In genomic region chr1:42660907-42661500, GRCh38 we compare ENCODE assay signal across 20 cellular contexts. TPM values are rescaled to one million over a fixed set of nuclear protein-coding genes. Genes with fewer than 3 reads are reported as not detected.
DNase-seq lines count a peak whose midpoint lies in the region; ATAC-seq and TF ChIP-seq lines count a peak whose summit lies in the region.
"Had no signal": no experiment of that assay in that cellular context is flagged by ENCODE, and none has a peak within 500 bp of the region (broad histone marks: within the 10 kb centered on the region; RNA-seq: fewer than 3 reads in every experiment).

No MANE protein-coding gene starts in this region.

- no peaks in the 10 kb centered on the region for H3K9me3 Mint-ChIP-seq in CD8-positive, alpha-beta memory T cell
- no peaks in the 10 kb centered on the region for H3K9me3 Mint-ChIP-seq in effector memory CD8-positive, alpha-beta T cell

- H3K27me3 ChIP-seq in CD8-positive, alpha-beta memory T cell (ENCODE audit: insufficient read depth, low read length, poor library complexity, severe bottlenecking): no peaks in the 10 kb centered on the region
- no peaks in the 10 kb centered on the region for H3K27me3 ChIP-seq in BE2C
- H3K27me3 ChIP-seq: ascending aorta, transverse colon had no signal

- peaks cover 22% of the 10 kb centered on the region for H3K4me1 ChIP-seq in CD8-positive, alpha-beta memory T cell (ENCODE audit: insufficient read depth, low read length)
- no peaks in the 10 kb centered on the region for H3K4me1 ChIP-seq in BE2C

- TF ChIP-seq CTCF in GM12865 (IDR thresholded peaks at IDR 0.05; ENCODE audit: insufficient read depth, low read depth, low read length, missing control alignments) (no peak), BE2C (IDR thresholded peaks at IDR 0.05; ENCODE audit: low read depth, low read length) (no peak)

- peak overlapping the region in 5 of 8 donors; percentile 23 to 95 (median 64) for H3K27ac Mint-ChIP-seq in CD8-positive, alpha-beta memory T cell
- no peak overlapping the region for H3K27ac Mint-ChIP-seq in T-helper 17 cell
- H3K27ac Mint-ChIP-seq in effector memory CD8-positive, alpha-beta T cell: peak overlapping the region; percentile 39 to 79
- H3K27ac Mint-ChIP-seq: B cell had no signal

- H3K4me1 Mint-ChIP-seq in CD8-positive, alpha-beta memory T cell: peaks cover 35 to 47% (median 46%) of the 10 kb centered on the region in 3 donors
- peaks cover 23% of the 10 kb centered on the region for H3K4me1 Mint-ChIP-seq in T-helper 17 cell
- peaks cover 24 to 27% of the 10 kb centered on the region in 2 donors for H3K4me1 Mint-ChIP-seq in effector memory CD8-positive, alpha-beta T cell (ENCODE audit: low read depth in 2 of 2)

- no peak overlapping the region for H3K4me3 ChIP-seq in CD8-positive, alpha-beta memory T cell (ENCODE audit: low read length)
- H3K4me3 ChIP-seq in GM12865 (ENCODE audit: low read depth, low read length) (peak overlapping the region; percentile 24; the same call in 1 of the 2 replicates), BE2C (ENCODE audit: low read depth, low read length) (no peak overlapping the region)
- H3K4me3 ChIP-seq: ascending aorta, transverse colon had no signal

- H3K36me3 ChIP-seq in CD8-positive, alpha-beta memory T cell (ENCODE audit: insufficient read depth, low read length): peaks cover 30% of the 10 kb centered on the region
- peaks cover 13% of the 10 kb centered on the region for H3K36me3 ChIP-seq in BE2C

- peaks cover 0 to 62% (median 11%) of the 10 kb centered on the region in 3 donors for H3K36me3 Mint-ChIP-seq in CD8-positive, alpha-beta memory T cell
- peaks cover 2% of the 10 kb centered on the region for H3K36me3 Mint-ChIP-seq in T-helper 17 cell (ENCODE audit: low read depth)
- H3K36me3 Mint-ChIP-seq in effector memory CD8-positive, alpha-beta T cell (ENCODE audit: insufficient read depth): peaks cover 48% of the 10 kb centered on the region

- POLR2A ChIA-PET in CD8-positive, alpha-beta memory T cell (lab: Charles Lee): no interaction called here

- H3K9me3 ChIP-seq in CD8-positive, alpha-beta memory T cell (ENCODE audit: low read length): no peaks in the 10 kb centered on the region
- no peaks in the 10 kb centered on the region for H3K9me3 ChIP-seq in T-helper 17 cell (ENCODE audit: control insufficient read depth, low read length, poor library complexity, severe bottlenecking)
- H3K9me3 ChIP-seq in BE2C: no peaks in the 10 kb centered on the region
- H3K9me3 ChIP-seq: ascending aorta, transverse colon had no signal

- peak overlapping the region in 5 of 7 donors; percentile 1 to 80 (median 26) for H3K4me3 Mint-ChIP-seq in CD8-positive, alpha-beta memory T cell
- peak overlapping the region; percentile 57 for H3K4me3 Mint-ChIP-seq in T-helper 17 cell
- peak overlapping the region in 1 of 2 donors; percentile 6 for H3K4me3 Mint-ChIP-seq in effector memory CD8-positive, alpha-beta T cell
- H3K4me3 Mint-ChIP-seq: B cell had no signal

- ATAC-seq in T-helper 17 cell (no peak), GM18868 (IDR thresholded peaks at IDR 0.05; ENCODE audit: unreplicated experiment) (no peak)
- ATAC-seq in effector memory CD8-positive, alpha-beta T cell (replicated peaks): no peak

- no peak overlapping the region for H3K27ac ChIP-seq in CD8-positive, alpha-beta memory T cell (ENCODE audit: low read depth, low read length)
- H3K27ac ChIP-seq: ascending aorta, epithelial cell of prostate, HL-60, transverse colon, VCaP had no signal

- DNase-seq in CD8-positive, alpha-beta memory T cell: no peak
- DNase-seq in GM12865 (ENCODE audit: low read depth) (peak; percentile 42), T-helper 17 cell (no peak), BE2C (no peak), DMS53 treated with DMSO at 0.1 percent for 48 hours (lab: John Stamatoyannopoulos, UW; ENCODE audit: unreplicated experiment) (no peak), head of caudate nucleus (no peak)
- no peak for DNase-seq in effector memory CD8-positive, alpha-beta T cell
- DNase-seq: DMS153; NCI-H1105; NCI-H748 treated with DMSO at 0.1 percent for 48 hours; small intestine; stimulated activated CD4-positive, alpha-beta T cell treated with anti-CD3 and anti-CD28 coated beads, Interleukin-4, amount 100 ng/mL, for 4 hours; SW 1271; transverse colon had no signal

- no peaks in the 10 kb centered on the region for H3K27me3 Mint-ChIP-seq in CD8-positive, alpha-beta memory T cell
- no peaks in the 10 kb centered on the region for H3K27me3 Mint-ChIP-seq in T-helper 17 cell
- no peaks in the 10 kb centered on the region for H3K27me3 Mint-ChIP-seq in effector memory CD8-positive, alpha-beta T cell
- H3K27me3 Mint-ChIP-seq: B cell had no signal

- intact Hi-C loops in head of caudate nucleus (cut with DNase I): no loop called here

- CTCF ChIA-PET in CD8-positive, alpha-beta memory T cell (lab: Charles Lee): no interaction called here

RNA-seq across cellular contexts. Expression of gene PPIH, which starts 2.8 kb away (rescaled TPM):
- 100 to 1,000 TPM in 1 of 2 experiments, 10 to 100 TPM in 1; 95.9 to 117 TPM for total RNA-seq in CD8-positive, alpha-beta memory T cell
- polyA plus RNA-seq in CD8-positive, alpha-beta memory T cell: 82.0 TPM
- total RNA-seq in T-helper 17 cell: 10 to 100 TPM; 31.1 to 39.2 TPM
- 42.6 TPM for polyA plus RNA-seq in BE2C (2012; ENCODE audit: insufficient read depth, insufficient read length, low read depth)

RNA-seq across cellular contexts. Expression of gene YBX1, which starts 21.2 kb away (rescaled TPM):
- total RNA-seq in CD8-positive, alpha-beta memory T cell: 1,000 to 10,000 TPM; 1,366 to 1,379 TPM
- polyA plus RNA-seq in CD8-positive, alpha-beta memory T cell: 99.0 TPM
- total RNA-seq in T-helper 17 cell: 100 to 1,000 TPM; 340 to 372 TPM
- polyA plus RNA-seq in BE2C (2012; ENCODE audit: insufficient read depth, insufficient read length, low read depth): 719 TPM
